In genomic region chr7:31763548-31763947, GRCh38 we compare ENCODE assay signal across 16 cellular contexts.
A peak's percentile ranks its signal among the peaks of the same experiment; 100 is the strongest.
DNase-seq lines count a peak whose midpoint lies in the region; ATAC-seq and TF ChIP-seq lines count a peak whose summit lies in the region.
"Had no signal": no experiment of that assay in that cellular context is flagged by ENCODE, and none has a peak within 500 bp of the region (broad histone marks: within the 10 kb centered on the region; RNA-seq: fewer than 3 reads in every experiment).

No MANE protein-coding gene starts in this region.

- H3K4me3 ChIP-seq in DOHH2 (ENCODE audit: low read length) (no peak overlapping the region), mammary epithelial cell (replicated peaks in 1 of 3; ENCODE audit: insufficient read depth in 1 of 3, low read depth in 2 of 3, low read length in 3 of 3) (no peak overlapping the region)
- H3K4me3 ChIP-seq: SJSA1 had no signal

- H3K4me2 ChIP-seq in DOHH2 (ENCODE audit: low read length): no peak overlapping the region
- H3K4me2 ChIP-seq in mammary epithelial cell (ENCODE audit: insufficient read depth, low read depth, low read length): no peak overlapping the region

- H3K79me2 ChIP-seq in DOHH2 (ENCODE audit: control insufficient read depth, low read length) (no peaks in the 10 kb centered on the region), mammary epithelial cell (ENCODE audit: insufficient read depth, low read length) (no peaks in the 10 kb centered on the region)

- H3K36me3 Mint-ChIP-seq in nephron progenitor cell (ENCODE audit: low read depth): no peaks in the 10 kb centered on the region
- H3K36me3 Mint-ChIP-seq in activated T-cell treated with anti-CD3 and anti-CD28 coated beads, Interleukin-2, amount 50 U/mL, for 24 hours (ENCODE audit: low read depth): no peaks in the 10 kb centered on the region

- no peaks in the 10 kb centered on the region; the same call in 1 of the 2 replicates for H3K9me2 ChIP-seq in DOHH2 (replicated peaks; ENCODE audit: control insufficient read depth, low read length)

- no peaks in the 10 kb centered on the region for H3K27me3 ChIP-seq in DOHH2 (ENCODE audit: control insufficient read depth, low read length)
- no peaks in the 10 kb centered on the region for H3K27me3 ChIP-seq in mammary epithelial cell (ENCODE audit: insufficient read depth, low read length)
- H3K27me3 ChIP-seq: SJSA1 had no signal

- H2AFZ ChIP-seq in mammary epithelial cell (ENCODE audit: low read depth, low read length): no peak overlapping the region

- peak; percentile 5 for DNase-seq in KBM-7
- no peak for DNase-seq in mammary epithelial cell
- no peak for DNase-seq in nephron progenitor cell
- no peak for DNase-seq in midbrain (lab: John Stamatoyannopoulos, UW)
- DNase-seq in activated T-cell treated with anti-CD3 and anti-CD28 coated beads, Interleukin-2, amount 50 U/mL, for 24 hours: no peak
- DNase-seq in LoVo (ENCODE audit: low spot score): no peak
- DNase-seq: activated gamma-delta T cell; C1 segment of cervical spinal cord; effector memory CD4-positive, alpha-beta T cell; HCEC 1CT; left colon; retina; stimulated activated CD4-positive, alpha-beta T cell treated with anti-CD3 and anti-CD28 coated beads, Interleukin-2, amount 100 ng/mL, for 48 hours had no signal

- no TSS peak for BruUV-seq in mammary epithelial cell (replicated peaks; lab: Mats Ljungman, UMichigan)

- ATAC-seq in GM18858 (IDR thresholded peaks at IDR 0.05; ENCODE audit: unreplicated experiment): no peak
- ATAC-seq: left colon had no signal

- H3K36me3 ChIP-seq in DOHH2 (ENCODE audit: control insufficient read depth, low read length): no peaks in the 10 kb centered on the region
- no peaks in the 10 kb centered on the region for H3K36me3 ChIP-seq in mammary epithelial cell (ENCODE audit: insufficient read depth, low read length)
- H3K36me3 ChIP-seq: SJSA1 had no signal

- dilution Hi-C loops in mammary epithelial cell (cut with HindIII; ENCODE audit: low sequenced_read_pairs): no loop called here

- in situ Hi-C loops in KBM-7 (cut with MboI; ENCODE audit: low pct_unique_long_range_greater_than_20kb, low sequenced_read_pairs): no loop called here
- in situ Hi-C loops in mammary epithelial cell (cut with MboI; ENCODE audit: low sequenced_read_pairs in 2 of 2): no loop called here

- H3K27ac ChIP-seq in DOHH2 (ENCODE audit: low read depth, low read length) (no peak overlapping the region), mammary epithelial cell (ENCODE audit: insufficient read depth, low read depth, low read length) (no peak overlapping the region)
- H3K27ac ChIP-seq: SJSA1 had no signal

- H3K9ac ChIP-seq in mammary epithelial cell (ENCODE audit: insufficient read depth, low read length): no peak overlapping the region

- H3K9me3 ChIP-seq in DOHH2 (ENCODE audit: control insufficient read depth, insufficient read depth, low read length) (no peaks in the 10 kb centered on the region), mammary epithelial cell (replicated peaks; ENCODE audit: insufficient read depth, low read length) (no peaks in the 10 kb centered on the region)
- H3K9me3 ChIP-seq: SJSA1 had no signal

- peak; percentile 55 for TF ChIP-seq CTCF in DOHH2 (IDR thresholded peaks at IDR 0.05; ENCODE audit: low read depth, low read length, poor library complexity, severe bottlenecking)
- TF ChIP-seq CTCF in mammary epithelial cell (conservative IDR thresholded peaks at IDR 0.05 in 1 of 2, IDR thresholded peaks at IDR 0.05 in 1 of 2; ENCODE audit: extremely low read depth in 1 of 2, insufficient read depth in 1 of 2, low read depth in 1 of 2, low read length in 2 of 2): peak; percentile 30 to 41
- peak; percentile 33 for TF ChIP-seq CTCF in nephron progenitor cell (IDR thresholded peaks at IDR 0.05)

- H3K4me1 Mint-ChIP-seq in nephron progenitor cell: no peaks in the 10 kb centered on the region
- H3K4me1 Mint-ChIP-seq in activated T-cell treated with anti-CD3 and anti-CD28 coated beads, Interleukin-2, amount 50 U/mL, for 24 hours (ENCODE audit: low read depth): no peaks in the 10 kb centered on the region

- CTCF ChIA-PET in mammary epithelial cell (lab: Charles Lee; ENCODE audit: low non-redundant PET): no interaction called here

- H3K27me3 Mint-ChIP-seq in nephron progenitor cell (ENCODE audit: low read depth, poor library complexity): peaks cover 32% of the 10 kb centered on the region
- H3K27me3 Mint-ChIP-seq in activated T-cell treated with anti-CD3 and anti-CD28 coated beads, Interleukin-2, amount 50 U/mL, for 24 hours: no peaks in the 10 kb centered on the region

- intact Hi-C loops in mammary epithelial cell (cut with micrococcal nuclease): no loop called here

- WGBS in mammary epithelial cell (ENCODE audit: low coverage, missing lambda C conversion rate): 25% methylated on average over 2 of the region's 2 CpGs

- H3K4me1 ChIP-seq in DOHH2 (ENCODE audit: control insufficient read depth, low read length) (no peaks in the 10 kb centered on the region), mammary epithelial cell (ENCODE audit: insufficient read depth, low read length) (no peaks in the 10 kb centered on the region)
- H3K4me1 ChIP-seq: SJSA1 had no signal

- H3K27ac Mint-ChIP-seq in nephron progenitor cell: no peak overlapping the region
- H3K27ac Mint-ChIP-seq in activated T-cell treated with anti-CD3 and anti-CD28 coated beads, Interleukin-2, amount 50 U/mL, for 24 hours: no peak overlapping the region

- H3K4me3 Mint-ChIP-seq in nephron progenitor cell: no peak overlapping the region
- H3K4me3 Mint-ChIP-seq in activated T-cell treated with anti-CD3 and anti-CD28 coated beads, Interleukin-2, amount 50 U/mL, for 24 hours: no peak overlapping the region

- H3F3A ChIP-seq in DOHH2 (ENCODE audit: control insufficient read depth, insufficient read depth): no peaks in the 10 kb centered on the region

- peaks cover 9% of the 10 kb centered on the region for H3K9me3 Mint-ChIP-seq in nephron progenitor cell
- peaks cover 2% of the 10 kb centered on the region for H3K9me3 Mint-ChIP-seq in activated T-cell treated with anti-CD3 and anti-CD28 coated beads, Interleukin-2, amount 50 U/mL, for 24 hours

- H4K20me1 ChIP-seq in DOHH2 (ENCODE audit: control insufficient read depth, insufficient read depth, low read depth, low read length) (no peaks in the 10 kb centered on the region), mammary epithelial cell (ENCODE audit: insufficient read depth, low read length) (no peaks in the 10 kb centered on the region)
